In the genomic region with DNA sequence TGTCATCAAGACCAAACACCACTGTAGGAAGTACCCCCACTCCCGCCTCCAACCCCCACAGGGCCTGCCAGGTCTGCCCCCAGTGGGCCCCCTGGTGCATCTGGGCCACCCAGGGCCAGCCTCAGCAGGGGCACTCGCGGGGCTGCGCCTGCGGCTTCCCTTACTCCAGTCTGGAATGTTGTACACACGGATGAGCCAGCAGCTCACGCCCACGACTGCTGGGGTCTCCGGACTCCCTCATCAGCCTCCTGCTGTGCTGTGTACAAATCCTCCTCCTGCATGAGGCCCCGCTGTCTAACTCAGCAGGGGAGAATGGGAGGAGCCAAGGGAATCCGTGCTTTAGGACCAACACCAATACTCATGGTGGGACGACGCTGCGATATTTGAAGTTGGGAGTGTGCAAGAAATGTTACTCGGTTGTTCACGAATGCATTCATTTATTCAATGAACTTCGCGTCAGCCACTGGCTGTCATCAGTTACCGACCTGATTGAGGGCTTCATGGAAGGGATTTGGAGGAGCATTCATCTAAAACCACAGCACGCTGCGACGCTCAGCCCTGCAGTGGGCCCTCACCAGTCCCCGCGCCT, we compare ENCODE assay signal across 8 cellular contexts. TPM values are rescaled to one million over a fixed set of nuclear protein-coding genes. Genes with fewer than 3 reads are reported as not detected.
DNase-seq lines count a peak whose midpoint lies in the region; ATAC-seq and TF ChIP-seq lines count a peak whose summit lies in the region.

No MANE protein-coding gene starts in this region.

- H3K27me3 Mint-ChIP-seq in activated T-helper 2 cell treated with anti-CD3 and anti-CD28 coated beads, Interferon-gamma antibody, Interleukin-2, Interleukin-4, amounts not matched to agents 10 μg/mL and 5 μg/mL and 100 μg/mL, durations not matched to agents 14 hours and 24 hours and 36 hours (ENCODE audit: low read depth) = no peaks in the 10 kb centered on the region

- peak overlapping the region; percentile 81 for H3K27ac Mint-ChIP-seq in activated T-helper 2 cell treated with anti-CD3 and anti-CD28 coated beads, Interferon-gamma antibody, Interleukin-2, Interleukin-4, amounts not matched to agents 10 μg/mL and 5 μg/mL and 100 μg/mL, durations not matched to agents 14 hours and 24 hours and 36 hours

- peak; percentile 62 for DNase-seq in activated CD8-positive, alpha-beta memory T cell treated with anti-CD3 and anti-CD28 coated beads, Interleukin-2, amount 50 U/mL, for 48 hours
- DNase-seq in activated CD8-positive, alpha-beta memory T cell treated with anti-CD3 and anti-CD28 coated beads, Interleukin-2, amount 50 U/mL, for 4 hours = no peak
- DNase-seq in HFF-Myc (ENCODE audit: extremely low read depth, low read depth) (no peak), NCI-H1694 treated with DMSO at 0.1 percent for 48 hours (lab: John Stamatoyannopoulos, UW) (peak; percentile 50), left ventricle myocardium superior (no peak), renal cortical epithelial cell (ENCODE audit: low read depth) (peak; percentile 25), foreskin melanocyte (no peak)
- DNase-seq in activated T-helper 2 cell treated with anti-CD3 and anti-CD28 coated beads, Interferon-gamma antibody, Interleukin-2, Interleukin-4, amounts not matched to agents 10 μg/mL and 5 μg/mL and 100 μg/mL, durations not matched to agents 14 hours and 24 hours and 36 hours (ENCODE audit: low spot score) = no peak

- peaks cover 10% of the 10 kb centered on the region for H3K9me3 Mint-ChIP-seq in activated T-helper 2 cell treated with anti-CD3 and anti-CD28 coated beads, Interferon-gamma antibody, Interleukin-2, Interleukin-4, amounts not matched to agents 10 μg/mL and 5 μg/mL and 100 μg/mL, durations not matched to agents 14 hours and 24 hours and 36 hours

- H3K4me3 Mint-ChIP-seq in activated T-helper 2 cell treated with anti-CD3 and anti-CD28 coated beads, Interferon-gamma antibody, Interleukin-2, Interleukin-4, amounts not matched to agents 10 μg/mL and 5 μg/mL and 100 μg/mL, durations not matched to agents 14 hours and 24 hours and 36 hours (ENCODE audit: low read depth) = peak overlapping the region; percentile 79

- peak overlapping the region; percentile 91 for H3K4me3 ChIP-seq in HFF-Myc (replicated peaks; ENCODE audit: low read depth, low read length)

- no peak for TF ChIP-seq CTCF in HFF-Myc (IDR thresholded peaks at IDR 0.05; ENCODE audit: low read depth, low read length, missing control alignments)

- ATAC-seq in left ventricle myocardium superior = peak; percentile 19

- peaks cover 30% of the 10 kb centered on the region for H3K36me3 Mint-ChIP-seq in activated T-helper 2 cell treated with anti-CD3 and anti-CD28 coated beads, Interferon-gamma antibody, Interleukin-2, Interleukin-4, amounts not matched to agents 10 μg/mL and 5 μg/mL and 100 μg/mL, durations not matched to agents 14 hours and 24 hours and 36 hours (ENCODE audit: low read depth)

- peaks cover 22% of the 10 kb centered on the region for H3K4me1 Mint-ChIP-seq in activated T-helper 2 cell treated with anti-CD3 and anti-CD28 coated beads, Interferon-gamma antibody, Interleukin-2, Interleukin-4, amounts not matched to agents 10 μg/mL and 5 μg/mL and 100 μg/mL, durations not matched to agents 14 hours and 24 hours and 36 hours (ENCODE audit: low read depth)

- intact Hi-C loops in activated T-helper 2 cell treated with anti-CD3 and anti-CD28 coated beads, Interferon-gamma antibody, Interleukin-2, Interleukin-4, amounts not matched to agents 10 μg/mL and 5 μg/mL and 100 μg/mL, durations not matched to agents 14 hours and 24 hours and 36 hours (cut with micrococcal nuclease) = loop anchor here (1.0 to 10.0 kb wide), 3 partner anchors 51 to 749 kb away; a partner anchor contains a TSS
- intact Hi-C loops in left ventricle myocardium superior (cut with micrococcal nuclease) = no loop called here

RNA-seq across cellular contexts. Expression of a gene that starts 0.7 kb away (rescaled TPM):
- total RNA-seq in activated T-helper 2 cell treated with anti-CD3 and anti-CD28 coated beads, Interferon-gamma antibody, Interleukin-2, Interleukin-4, amounts not matched to agents 10 μg/mL and 5 μg/mL and 100 μg/mL, durations not matched to agents 14 hours and 24 hours and 36 hours = 36.3 and 37.4 TPM in 2 replicates
- total RNA-seq in left ventricle myocardium superior (60.2 TPM), renal cortical epithelial cell (22.1 and 32.0 TPM in 2 replicates)

Comparison
In these comparisons a context has a peak if more than half of its experiments do, and no peak if none do; other contexts are left out.
1. DNase-seq: peak in activated CD8-positive, alpha-beta memory T cell treated with anti-CD3 and anti-CD28 coated beads, Interleukin-2, amount 50 U/mL, for 48 hours (single experiment), NCI-H1694 treated with DMSO at 0.1 percent for 48 hours (single experiment) and renal cortical epithelial cell (single experiment); none in activated CD8-positive, alpha-beta memory T cell treated with anti-CD3 and anti-CD28 coated beads, Interleukin-2, amount 50 U/mL, for 4 hours (single experiment), HFF-Myc (single experiment), activated T-helper 2 cell treated with anti-CD3 and anti-CD28 coated beads, Interferon-gamma antibody, Interleukin-2, Interleukin-4, amounts not matched to agents 10 μg/mL and 5 μg/mL and 100 μg/mL, durations not matched to agents 14 hours and 24 hours and 36 hours (single experiment), left ventricle myocardium superior (single experiment) and foreskin melanocyte (single experiment).